15 cellular contexts compared by ENCODE assay signal in genomic region chr2:38668092-38668491, GRCh38. TPM values are rescaled to one million over a fixed set of nuclear protein-coding genes. Genes with fewer than 3 reads are reported as not detected.
DNase-seq lines count a peak whose midpoint lies in the region; ATAC-seq, FAIRE-seq and TF ChIP-seq lines count a peak whose summit lies in the region.
"Had no signal": no experiment of that assay in that cellular context is flagged by ENCODE, and none has a peak within 500 bp of the region (broad histone marks: within the 10 kb centered on the region; RNA-seq: fewer than 3 reads in every experiment).

No MANE protein-coding gene starts in this region.

- intact Hi-C loops in HepG2 (cut with micrococcal nuclease; ENCODE audit: unreplicated experiment): loop anchor here (2.0 kb wide), 1 partner anchor 57 kb away; no protein-coding TSS in a partner anchor
- intact Hi-C loops in sigmoid colon (cut with DNase I): loop anchor here (5.0 kb wide), 1 partner anchor 59 kb away; no protein-coding TSS in a partner anchor

- WGBS in HepG2 (ENCODE audit: low lambda C conversion rate): 70% methylated on average over 4 of the region's 4 CpGs
- WGBS in sigmoid colon, 2 donors: 82 to 96% methylated on average over 4 of the region's 4 CpGs

- H3K4me3 ChIP-seq in HepG2 (replicated peaks in 1 of 3; ENCODE audit: insufficient read depth in 1 of 3, low read depth in 2 of 3, low read length in 3 of 3) (0 out of 6 replicates have a peak overlapping the region, but pooled peaks of 2 of the 3 experiments have one; percentile 0 to 4), sigmoid colon (no peak overlapping the region)
- H3K4me3 ChIP-seq: A549, SJCRH30 had no signal

- ATAC-seq in activated CD8-positive, alpha-beta T cell treated with anti-CD3 and anti-CD28 coated beads, Interleukin-2, amount 10 ng/mL, durations not matched to agents 7 days and 5 days: no peak
- ATAC-seq in HepG2: no peak
- no peak for ATAC-seq in stimulated activated naive CD8-positive, alpha-beta T cell treated with anti-CD3 and anti-CD28 coated beads, Interleukin-15, amount 100 ng/mL, for 72 hours
- ATAC-seq in left lobe of liver: no peak
- no peak for ATAC-seq in GM21390 (IDR thresholded peaks at IDR 0.05; ENCODE audit: unreplicated experiment)
- ATAC-seq: A549, HCT116 had no signal

- H3K36me3 Mint-ChIP-seq in activated CD4-positive, alpha-beta T cell treated with anti-CD3 and anti-CD28 coated beads, Interleukin-2, amount 10 ng/mL, durations not matched to agents 7 days and 5 days (ENCODE audit: low read depth): peaks cover 48% of the 10 kb centered on the region
- peaks cover 32% of the 10 kb centered on the region for H3K36me3 Mint-ChIP-seq in activated CD8-positive, alpha-beta T cell treated with anti-CD3 and anti-CD28 coated beads, Interleukin-2, amount 10 ng/mL, durations not matched to agents 7 days and 5 days (ENCODE audit: low read depth)

- TF ChIP-seq POLR2A in HepG2 (IDR thresholded peaks at IDR 0.05; ENCODE audit: insufficient read depth in 1 of 2, low read depth in 2 of 2, low read length in 2 of 2) (no peak), sigmoid colon (IDR thresholded peaks at IDR 0.05) (no peak)

- no peaks in the 10 kb centered on the region for H3K27me3 Mint-ChIP-seq in activated CD4-positive, alpha-beta T cell treated with anti-CD3 and anti-CD28 coated beads, Interleukin-2, amount 10 ng/mL, durations not matched to agents 7 days and 5 days
- no peaks in the 10 kb centered on the region for H3K27me3 Mint-ChIP-seq in activated CD8-positive, alpha-beta T cell treated with anti-CD3 and anti-CD28 coated beads, Interleukin-2, amount 10 ng/mL, durations not matched to agents 7 days and 5 days (ENCODE audit: low read depth)
- H3K27me3 Mint-ChIP-seq in stimulated activated naive CD8-positive, alpha-beta T cell treated with anti-CD3 and anti-CD28 coated beads, Interleukin-15, amount 100 ng/mL, for 72 hours: no peaks in the 10 kb centered on the region

- TF ChIP-seq CTCF in HepG2 (CRISPR knock-in tag; IDR thresholded peaks at IDR 0.05) (no peak), sigmoid colon (IDR thresholded peaks at IDR 0.05) (no peak)

- H3K4me1 Mint-ChIP-seq in activated CD4-positive, alpha-beta T cell treated with anti-CD3 and anti-CD28 coated beads, Interleukin-2, amount 10 ng/mL, durations not matched to agents 7 days and 5 days: peaks cover 80% of the 10 kb centered on the region
- H3K4me1 Mint-ChIP-seq in activated CD8-positive, alpha-beta T cell treated with anti-CD3 and anti-CD28 coated beads, Interleukin-2, amount 10 ng/mL, durations not matched to agents 7 days and 5 days (ENCODE audit: low read depth): peaks cover 76% of the 10 kb centered on the region
- peaks cover 78% of the 10 kb centered on the region for H3K4me1 Mint-ChIP-seq in stimulated activated naive CD8-positive, alpha-beta T cell treated with anti-CD3 and anti-CD28 coated beads, Interleukin-15, amount 100 ng/mL, for 72 hours

- peaks cover 68% of the 10 kb centered on the region for H3K79me2 ChIP-seq in HepG2 (ENCODE audit: insufficient read depth, low read length)

- H3K4me3 Mint-ChIP-seq in activated CD4-positive, alpha-beta T cell treated with anti-CD3 and anti-CD28 coated beads, Interleukin-2, amount 10 ng/mL, durations not matched to agents 7 days and 5 days: peak overlapping the region; percentile 85
- peak overlapping the region; percentile 82 for H3K4me3 Mint-ChIP-seq in activated CD8-positive, alpha-beta T cell treated with anti-CD3 and anti-CD28 coated beads, Interleukin-2, amount 10 ng/mL, durations not matched to agents 7 days and 5 days
- H3K4me3 Mint-ChIP-seq in stimulated activated naive CD8-positive, alpha-beta T cell treated with anti-CD3 and anti-CD28 coated beads, Interleukin-15, amount 100 ng/mL, for 72 hours: peak overlapping the region; percentile 83 to 95

- DNase-seq in activated CD4-positive, alpha-beta T cell treated with anti-CD3 and anti-CD28 coated beads, Interleukin-2, amount 10 ng/mL, durations not matched to agents 7 days and 5 days: no peak
- DNase-seq in activated CD4-positive, alpha-beta T cell treated with anti-CD3 and anti-CD28 coated beads, Interleukin-2, amount 50 U/mL, for 48 hours: no peak
- DNase-seq in activated CD8-positive, alpha-beta T cell treated with anti-CD3 and anti-CD28 coated beads, Interleukin-2, amount 10 ng/mL, durations not matched to agents 7 days and 5 days: no peak
- DNase-seq in HepG2 (ENCODE audit: low spot score) (no peak), left lobe of liver (ENCODE audit: low spot score) (no peak), sigmoid colon (no peak)
- DNase-seq in stimulated activated naive CD8-positive, alpha-beta T cell treated with anti-CD3 and anti-CD28 coated beads, Interleukin-15, amount 100 ng/mL, for 72 hours: no peak
- DNase-seq: NCI-H2107; NK-92 treated with Interleukin-12 subunit alpha and Interleukin-12 subunit beta, amount 100 ng/mL, for 24 hours; SJCRH30 had no signal

- H3K36me3 ChIP-seq in HepG2 (replicated peaks in 1 of 2; ENCODE audit: control insufficient read depth in 1 of 2, insufficient read depth in 2 of 2, low read length in 2 of 2): peaks cover 0 to 2% of the 10 kb centered on the region in 2 experiments; a peak in 2 of 5 replicates
- no peaks in the 10 kb centered on the region for H3K36me3 ChIP-seq in sigmoid colon
- H3K36me3 ChIP-seq: SJCRH30 had no signal

- H3K4me1 ChIP-seq in HepG2 (ENCODE audit: insufficient read depth, low read length) (peaks cover 67% of the 10 kb centered on the region), sigmoid colon (peaks cover 0 to 20% (median 16%) of the 10 kb centered on the region in 4 donors)
- H3K4me1 ChIP-seq: SJCRH30 had no signal

- CTCF ChIA-PET in activated CD4-positive, alpha-beta T cell treated with anti-CD3 and anti-CD28 coated beads, Interleukin-2, amount 10 ng/mL, durations not matched to agents 7 days and 5 days (lab: Charles Lee): interaction anchor here (1.4 to 5.7 kb wide), 5 partner anchors 9 to 64 kb away, joined by 3 to 33 read pairs (median 14); partner anchors contain the start of gene HNRNPLL
- CTCF ChIA-PET in activated CD8-positive, alpha-beta T cell treated with anti-CD3 and anti-CD28 coated beads, Interleukin-2, amount 10 ng/mL, durations not matched to agents 7 days and 5 days (lab: Charles Lee): interaction anchor here (0.6 to 8.8 kb wide), 12 partner anchors 9 to 281 kb away, joined by 3 to 195 read pairs (median 8); partner anchors contain the start of gene HNRNPLL
- CTCF ChIA-PET in HepG2 (lab: Yijun Ruan, JAX; ENCODE audit: low intra/inter-chr PET ratio, low total read pairs): no interaction called here

- H3K9me3 ChIP-seq in HepG2 (ENCODE audit: low read length): no peaks in the 10 kb centered on the region
- H3K9me3 ChIP-seq in sigmoid colon: no peaks in the 10 kb centered on the region
- H3K9me3 ChIP-seq: A549, SJCRH30 had no signal

- no peaks in the 10 kb centered on the region for H3K9me3 Mint-ChIP-seq in activated CD4-positive, alpha-beta T cell treated with anti-CD3 and anti-CD28 coated beads, Interleukin-2, amount 10 ng/mL, durations not matched to agents 7 days and 5 days
- H3K9me3 Mint-ChIP-seq in activated CD8-positive, alpha-beta T cell treated with anti-CD3 and anti-CD28 coated beads, Interleukin-2, amount 10 ng/mL, durations not matched to agents 7 days and 5 days (ENCODE audit: insufficient read depth): no peaks in the 10 kb centered on the region
- H3K9me3 Mint-ChIP-seq in stimulated activated naive CD8-positive, alpha-beta T cell treated with anti-CD3 and anti-CD28 coated beads, Interleukin-15, amount 100 ng/mL, for 72 hours: no peaks in the 10 kb centered on the region

- H3K4me2 ChIP-seq in HepG2 (ENCODE audit: low read depth, low read length): peak overlapping the region; percentile 99

- H4K20me1 ChIP-seq in HepG2 (ENCODE audit: insufficient read depth, low read length): no peaks in the 10 kb centered on the region; the same call in 1 of the 2 replicates

- POLR2A ChIA-PET in activated CD4-positive, alpha-beta T cell treated with anti-CD3 and anti-CD28 coated beads, Interleukin-2, amount 10 ng/mL, durations not matched to agents 7 days and 5 days (lab: Charles Lee): no interaction called here
- POLR2A ChIA-PET in activated CD8-positive, alpha-beta T cell treated with anti-CD3 and anti-CD28 coated beads, Interleukin-2, amount 10 ng/mL, durations not matched to agents 7 days and 5 days (lab: Charles Lee): interaction anchor here (0.6 to 7.6 kb wide), 8 partner anchors 13 to 82 kb away, joined by 3 to 73 read pairs (median 14); partner anchors contain the start of genes HNRNPLL and SRSF7
- POLR2A ChIA-PET in HepG2 (lab: Yijun Ruan, JAX): interaction anchor here (1.0 to 3.7 kb wide), 2 partner anchors 66 to 83 kb away, joined by 4 to 48 read pairs; partner anchors contain the start of genes HNRNPLL and SRSF7

- no peak overlapping the region for H3K9ac ChIP-seq in HepG2 (ENCODE audit: insufficient read depth, low read depth, low read length)

- peak overlapping the region; percentile 95 for H3K27ac Mint-ChIP-seq in activated CD4-positive, alpha-beta T cell treated with anti-CD3 and anti-CD28 coated beads, Interleukin-2, amount 10 ng/mL, durations not matched to agents 7 days and 5 days
- peak overlapping the region; percentile 89 for H3K27ac Mint-ChIP-seq in activated CD8-positive, alpha-beta T cell treated with anti-CD3 and anti-CD28 coated beads, Interleukin-2, amount 10 ng/mL, durations not matched to agents 7 days and 5 days
- peak overlapping the region; percentile 99 to 100 for H3K27ac Mint-ChIP-seq in stimulated activated naive CD8-positive, alpha-beta T cell treated with anti-CD3 and anti-CD28 coated beads, Interleukin-15, amount 100 ng/mL, for 72 hours

- no peak for TF ChIP-seq RAD21 in HepG2 (CRISPR knock-in tag; IDR thresholded peaks at IDR 0.05)

- in situ Hi-C loops in HepG2 (cut with HindIII; ENCODE audit: extremely low pct_ligation_motif_present, low pct_unique_long_range_greater_than_20kb): loop anchor here (5.0 kb wide), 1 partner anchor 66 kb away; the partner anchor contains the start of gene HNRNPLL

- no peak overlapping the region for H2AFZ ChIP-seq in HepG2 (ENCODE audit: low read length)

- FAIRE-seq in HepG2 (lab: Jason Lieb, UNC): no peak
- FAIRE-seq: A549, D721Med, endothelial cell of umbilical vein had no signal

- H3K27ac ChIP-seq in HepG2 (ENCODE audit: extremely low read length, insufficient read depth, low read length) (no peak overlapping the region), sigmoid colon (no peak overlapping the region)
- H3K27ac ChIP-seq: A549, SJCRH30 had no signal

- TF ChIP-seq EP300 in HepG2 (IDR thresholded peaks at IDR 0.05; ENCODE audit: low read depth in 2 of 2, low read length in 2 of 2) (no peak), HepG2 (CRISPR knock-in tag; IDR thresholded peaks at IDR 0.05; ENCODE audit: borderline replicate concordance) (no peak), sigmoid colon (IDR thresholded peaks at IDR 0.05) (no peak)

- no peaks in the 10 kb centered on the region; a peak in 1 of 5 replicates for H3K27me3 ChIP-seq in HepG2 (ENCODE audit: control insufficient read depth in 1 of 2, insufficient read depth in 2 of 2, low read length in 2 of 2)
- H3K27me3 ChIP-seq in sigmoid colon: no peaks in the 10 kb centered on the region
- H3K27me3 ChIP-seq: SJCRH30 had no signal

- BruUV-seq in HepG2 (replicated peaks; lab: Mats Ljungman, UMichigan): no TSS peak

RNA-seq across cellular contexts. Expression of gene GALM, which starts 2.2 kb away (rescaled TPM):
- 10 to 100 TPM; 39.7 to 41.1 TPM for total RNA-seq in activated CD4-positive, alpha-beta T cell treated with anti-CD3 and anti-CD28 coated beads, Interleukin-2, amount 10 ng/mL, durations not matched to agents 7 days and 5 days
- 10 to 100 TPM; 27.6 TPM for total RNA-seq in activated CD8-positive, alpha-beta T cell treated with anti-CD3 and anti-CD28 coated beads, Interleukin-2, amount 10 ng/mL, durations not matched to agents 7 days and 5 days
- total RNA-seq in HepG2 (2016; rRNA removed; fragmentation: Illumina TruSeq; extraction: Trizol) (90.0 and 114 TPM in 2 replicates), left lobe of liver (28.5 TPM), sigmoid colon (10 to 100 TPM in 3 of 4 donors, 1 to 10 TPM in 1; 9.5 to 35.2 (median 19.0) TPM)
- 23.4 and 25.3 TPM in 2 replicates for total RNA-seq in HepG2 (2016; cell fraction: cytosol; rRNA removed; fragmentation: Illumina TruSeq; extraction: Trizol; ENCODE audit: low read depth)
- 97.4 and 121 TPM in 2 replicates for total RNA-seq in HepG2 (2016; cell fraction: insoluble cytoplasmic fraction; rRNA removed; fragmentation: Illumina TruSeq; extraction: Trizol)
- total RNA-seq in HepG2 (2016; cell fraction: membrane; rRNA removed; fragmentation: Illumina TruSeq; extraction: Trizol): 42.3 and 46.2 TPM in 2 replicates
- total RNA-seq in HepG2 (2016; cell fraction: nucleus; rRNA removed; fragmentation: Illumina TruSeq; extraction: Trizol): 40.2 and 41.1 TPM in 2 replicates
- polyA plus RNA-seq in HepG2 (2011; rRNA removed) (60.3 and 65.5 TPM in 2 replicates), sigmoid colon (10 to 100 TPM; 35.5 to 45.1 (median 41.4) TPM)
- polyA plus RNA-seq in HepG2 (2011; cell fraction: cytosol; rRNA removed): 55.9 and 67.8 TPM in 2 replicates
- polyA plus RNA-seq in HepG2 (2011; cell fraction: nucleus; rRNA removed): 18.3 and 26.1 TPM in 2 replicates
- 53.1 and 67.0 TPM in 2 replicates for polyA plus RNA-seq in HepG2 (2012)
- 17.3 and 18.5 TPM in 2 replicates for polyA plus RNA-seq in HepG2 (2016; cell fraction: cytosol; fragmentation: Illumina TruSeq; extraction: Trizol; ENCODE audit: low read depth)
- polyA plus RNA-seq in HepG2 (2016; cell fraction: insoluble cytoplasmic fraction; fragmentation: Illumina TruSeq; extraction: Trizol; ENCODE audit: low read depth): 102 TPM in 2 replicates
- 25.4 and 26.1 TPM in 2 replicates for polyA plus RNA-seq in HepG2 (2016; cell fraction: membrane; fragmentation: Illumina TruSeq; extraction: Trizol; ENCODE audit: low read depth)
- 43.2 and 47.8 TPM in 2 replicates for polyA plus RNA-seq in HepG2 (2016; cell fraction: nucleus; fragmentation: Illumina TruSeq; extraction: Trizol; ENCODE audit: insufficient read depth, low read depth)
- polyA minus RNA-seq in HepG2 (2011; rRNA and poly(A)+ RNA removed; ENCODE audit: low replicate concordance): 20.6 and 67.6 TPM in 2 replicates
- 37.5 and 41.1 TPM in 2 replicates for polyA minus RNA-seq in HepG2 (2011; cell fraction: cytosol; rRNA and poly(A)+ RNA removed)
- polyA minus RNA-seq in HepG2 (2011; cell fraction: nucleus; rRNA and poly(A)+ RNA removed): 40.4 and 46.2 TPM in 2 replicates

Comparison
In these comparisons a context has a peak if more than half of its experiments do, and no peak if none do; other contexts are left out.
1. H3K4me3 ChIP-seq: peak in HepG2 (2 of 3); none in sigmoid colon (0 of 4).
2. Peak in every context shown above with its lines, with median percentiles within 50 percentile points of each other: H3K27ac Mint-ChIP-seq and H3K4me3 Mint-ChIP-seq.